In the genomic region with DNA sequence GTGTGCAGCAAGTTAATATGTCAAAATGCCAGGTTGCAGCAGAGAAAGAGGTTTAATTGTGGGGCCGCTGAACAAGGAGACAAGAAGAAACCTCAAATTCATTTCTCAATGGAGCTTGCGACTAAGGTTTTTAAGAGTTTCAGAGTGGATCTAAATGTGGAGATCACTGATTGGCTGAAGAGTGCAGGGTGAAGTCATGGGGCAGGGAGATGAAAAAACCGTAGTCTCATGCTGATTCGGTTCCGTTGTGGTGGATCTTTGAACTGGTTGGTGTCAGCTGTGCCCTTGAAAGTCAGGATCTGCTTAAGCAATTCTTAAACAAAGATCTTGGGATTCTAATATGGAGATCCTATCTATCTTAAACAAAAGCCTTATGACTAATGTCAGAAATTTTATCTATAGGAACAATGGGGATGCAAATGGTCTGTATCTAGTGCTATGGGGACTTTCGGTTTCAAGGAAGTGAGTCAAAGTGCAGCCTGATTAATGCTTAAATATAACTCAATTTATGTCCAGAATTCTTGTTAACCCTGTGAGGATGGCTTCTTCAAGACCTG, we compare ENCODE assay signal across 23 cellular contexts.
DNase-seq lines count a peak whose midpoint lies in the region; ATAC-seq, FAIRE-seq and TF ChIP-seq lines count a peak whose summit lies in the region.
"Had no signal": no experiment of that assay in that cellular context is flagged by ENCODE, and none has a peak within 500 bp of the region (broad histone marks: within the 10 kb centered on the region; RNA-seq: fewer than 3 reads in every experiment).

No MANE protein-coding gene starts in this region.

- H2AFZ ChIP-seq in GM23248 (no peak overlapping the region), H1 (ENCODE audit: low read length) (no peak overlapping the region)
- H2AFZ ChIP-seq: GM23338 had no signal

- H3K56ac ChIP-seq in H1 (replicated peaks; ENCODE audit: insufficient read length, low read depth, low read length), result no peak overlapping the region

- intact Hi-C loops in aorta (cut with DNase I), result no loop called here

- TF ChIP-seq POLR2A in H1 (IDR thresholded peaks at IDR 0.05; ENCODE audit: control extremely low read depth in 1 of 2, low read depth in 2 of 2, low read length in 2 of 2), result no peak

- H3K27ac ChIP-seq in GM23248, result no peak overlapping the region
- no peak overlapping the region for H3K27ac ChIP-seq in RWPE2 (ENCODE audit: poor library complexity, severe bottlenecking)
- H3K27ac ChIP-seq in H1 (ENCODE audit: low read depth, low read length), result no peak overlapping the region
- no peak overlapping the region for H3K27ac ChIP-seq in aorta (ENCODE audit: low read depth in 1 of 2, low read length in 2 of 2)
- no peak overlapping the region for H3K27ac ChIP-seq in SJCRH30
- H3K27ac ChIP-seq: C4-2B had no signal

- 0 out of 2 replicates have a peak overlapping the region, but pooled peaks have one; percentile 37 for H2BK15ac ChIP-seq in H1 (ENCODE audit: low read length)

- ATAC-seq in RWPE2 (ENCODE audit: low read depth), result 0 out of 3 replicates have a peak, but pooled peaks have one; percentile 29
- ATAC-seq in aorta (ENCODE audit: low FRiP score), result no peak
- ATAC-seq: GM23338, HCT116, K562 had no signal

- TF ChIP-seq RAD21 in H1 (IDR thresholded peaks at IDR 0.05 in 1 of 2, conservative IDR thresholded peaks at IDR 0.05 in 1 of 2; ENCODE audit: low read depth in 2 of 2, low read length in 2 of 2), result no peak

- H4K91ac ChIP-seq in H1 (replicated peaks; ENCODE audit: insufficient read length, low read length), result no peak overlapping the region

- no peaks in the 10 kb centered on the region for H3K79me2 ChIP-seq in GM23248 (ENCODE audit: insufficient read depth)
- no peaks in the 10 kb centered on the region for H3K79me2 ChIP-seq in H1 (ENCODE audit: control insufficient read depth in 1 of 2, insufficient read depth in 2 of 2, low read length in 2 of 2)

- peak; percentile 7 for FAIRE-seq in H1 (lab: Jason Lieb, UNC)
- FAIRE-seq: D721Med, G401.6, K562 had no signal

- TF ChIP-seq EP300 in H1 (IDR thresholded peaks at IDR 0.05; ENCODE audit: borderline replicate concordance in 1 of 2, low read depth in 2 of 2, low read length in 2 of 2), result no peak

- H2BK20ac ChIP-seq in H1 (ENCODE audit: low read length), result 0 out of 2 replicates have a peak overlapping the region, but pooled peaks have one; percentile 10

- H3K27me3 ChIP-seq in GM23248 (replicated peaks; ENCODE audit: insufficient read depth), result no peaks in the 10 kb centered on the region
- H3K27me3 ChIP-seq in RWPE2 (ENCODE audit: insufficient read depth, poor library complexity, severe bottlenecking), result no peaks in the 10 kb centered on the region
- H3K27me3 ChIP-seq in H1 (replicated peaks in 1 of 4; ENCODE audit: control insufficient read depth in 3 of 4, extremely low read depth in 1 of 4, insufficient read depth in 3 of 4, low read length in 3 of 4), result no peaks in the 10 kb centered on the region; a peak in 1 of 7 replicates
- H3K27me3 ChIP-seq in aorta (ENCODE audit: control insufficient read depth in 1 of 2, insufficient read depth in 2 of 2, low read length in 1 of 2), result peaks cover 0 to 2% of the 10 kb centered on the region in 2 donors
- H3K27me3 ChIP-seq in SJCRH30, result no peaks in the 10 kb centered on the region

- DNase-seq in GM23248, result peak; percentile 0
- DNase-seq in RWPE2 (ENCODE audit: low spot score), result no peak
- DNase-seq in H1 (ENCODE audit: low read depth in 1 of 2, low spot score in 2 of 2), result no peak
- no peak for DNase-seq in aorta
- no peak for DNase-seq in GF-D8 (lab: John Stamatoyannopoulos, UW)
- DNase-seq in AG08396 (ENCODE audit: low spot score), result no peak
- no peak for DNase-seq in SJCRH30
- DNase-seq: ACHN, AML-193, DMS79 treated with DMSO at 0.1 percent for 48 hours, NCI-H1694 treated with DMSO at 0.1 percent for 48 hours, NCI-H2227 treated with DMSO at 0.1 percent for 48 hours, NCI-H510A treated with DMSO at 0.1 percent for 48 hours, NCI-H774, RPMI8226, SIG-M5, SW 1271 had no signal

- H3K14ac ChIP-seq in H1 (ENCODE audit: insufficient read length), result no peak overlapping the region

- no peak overlapping the region for H3K4me3 ChIP-seq in GM23248
- H3K4me3 ChIP-seq in RWPE2 (ENCODE audit: severe bottlenecking), result no peak overlapping the region
- no peak overlapping the region for H3K4me3 ChIP-seq in H1 (ENCODE audit: extremely low read depth in 1 of 4, insufficient read depth in 2 of 4, low read depth in 3 of 4, low read length in 4 of 4)
- no peak overlapping the region for H3K4me3 ChIP-seq in aorta (ENCODE audit: low read length in 2 of 2)
- no peak overlapping the region for H3K4me3 ChIP-seq in SJCRH30
- H3K4me3 ChIP-seq: GM23338, K562 had no signal

- no peak overlapping the region for H3K4me2 ChIP-seq in GM23248 (ENCODE audit: unreplicated experiment)
- no peak overlapping the region for H3K4me2 ChIP-seq in H1 (ENCODE audit: insufficient read depth in 1 of 2, low read depth in 2 of 2, low read length in 2 of 2)
- H3K4me2 ChIP-seq: GM23338 had no signal

- no peak overlapping the region for H4K5ac ChIP-seq in H1 (ENCODE audit: insufficient read length, low read depth, low read length)

- H2BK120ac ChIP-seq in H1 (replicated peaks; ENCODE audit: low read depth, low read length), result no peak overlapping the region

- H2BK5ac ChIP-seq in H1 (ENCODE audit: low read depth, low read length), result no peak overlapping the region

- H3K9me3 ChIP-seq in GM23248 (ENCODE audit: low read depth), result no peaks in the 10 kb centered on the region
- no peaks in the 10 kb centered on the region for H3K9me3 ChIP-seq in RWPE2 (ENCODE audit: severe bottlenecking)
- H3K9me3 ChIP-seq in H1 (ENCODE audit: insufficient read depth in 2 of 2, low read depth in 1 of 2, low read length in 1 of 2), result no peaks in the 10 kb centered on the region
- no peaks in the 10 kb centered on the region for H3K9me3 ChIP-seq in aorta (ENCODE audit: control insufficient read depth, low read length)
- H3K9me3 ChIP-seq in SJCRH30 (replicated peaks), result no peaks in the 10 kb centered on the region; the same call in 1 of the 2 replicates

- TF ChIP-seq CTCF in RWPE2 (IDR thresholded peaks at IDR 0.05; ENCODE audit: poor library complexity, severe bottlenecking) (no peak), H1 (IDR thresholded peaks at IDR 0.05; ENCODE audit: control extremely low read depth in 1 of 3, insufficient read depth in 1 of 3, low read depth in 1 of 3, low read length in 3 of 3) (no peak)

- no peaks in the 10 kb centered on the region for H3K36me3 ChIP-seq in GM23248 (ENCODE audit: low read depth)
- H3K36me3 ChIP-seq in RWPE2 (ENCODE audit: low read depth), result no peaks in the 10 kb centered on the region
- no peaks in the 10 kb centered on the region for H3K36me3 ChIP-seq in H1 (ENCODE audit: control insufficient read depth in 2 of 4, insufficient read depth in 4 of 4, low read length in 3 of 4)
- H3K36me3 ChIP-seq in aorta (ENCODE audit: control insufficient read depth in 1 of 2, insufficient read depth in 2 of 2, low read length in 1 of 2), result no peaks in the 10 kb centered on the region
- H3K36me3 ChIP-seq in SJCRH30, result no peaks in the 10 kb centered on the region

- no peaks in the 10 kb centered on the region for H3K4me1 ChIP-seq in GM23248 (ENCODE audit: insufficient read depth)
- no peaks in the 10 kb centered on the region for H3K4me1 ChIP-seq in RWPE2 (ENCODE audit: insufficient read depth, poor library complexity, severe bottlenecking)
- H3K4me1 ChIP-seq in H1 (replicated peaks in 1 of 4; ENCODE audit: control insufficient read depth in 3 of 4, insufficient read depth in 4 of 4, low read length in 3 of 4), result peaks cover 0 to 6% (median 4%) of the 10 kb centered on the region in 4 experiments; a peak in 2 of 7 replicates
- H3K4me1 ChIP-seq in aorta (ENCODE audit: control insufficient read depth in 1 of 2, insufficient read depth in 2 of 2, low read length in 2 of 2), result no peaks in the 10 kb centered on the region
- no peaks in the 10 kb centered on the region for H3K4me1 ChIP-seq in SJCRH30

- H2BK12ac ChIP-seq in H1 (ENCODE audit: low read depth, low read length), result no peak overlapping the region

- H3K23me2 ChIP-seq in H1 (ENCODE audit: low read depth, low read length), result 0 out of 2 replicates have a peak, but pooled peaks cover 2% of the 10 kb centered on the region

- H3K4ac ChIP-seq in H1 (replicated peaks; ENCODE audit: insufficient read length, low read depth, low read length), result no peak overlapping the region

- CTCF ChIA-PET in H1 (lab: Charles Lee; ENCODE audit: partially characterized antibody), result interaction anchor here (0.9 kb wide), 1 partner anchor 11 kb away, joined by 4 read pairs; no protein-coding TSS in a partner anchor

- H3K9ac ChIP-seq in GM23248 (no peak overlapping the region), H1 (replicated peaks in 1 of 4; ENCODE audit: extremely low read depth in 1 of 4, low read depth in 3 of 4, low read length in 3 of 4) (no peak overlapping the region)

- H3K18ac ChIP-seq in H1 (ENCODE audit: extremely low read depth, low read length), result no peak overlapping the region

- in situ Hi-C loops in GM23248 (cut with MboI), result no loop called here

- no peaks in the 10 kb centered on the region for H3K9me2 ChIP-seq in GM23248 (ENCODE audit: insufficient read depth)

- H4K20me1 ChIP-seq in GM23248 (ENCODE audit: insufficient read depth) (no peaks in the 10 kb centered on the region; the same call in 1 of the 2 replicates), H1 (replicated peaks in 1 of 2; ENCODE audit: control insufficient read depth in 1 of 2, insufficient read depth in 2 of 2, low read length in 2 of 2) (no peaks in the 10 kb centered on the region)

- no peak overlapping the region for H3K23ac ChIP-seq in H1 (ENCODE audit: insufficient read length)

- no peak overlapping the region for H4K8ac ChIP-seq in H1 (ENCODE audit: extremely low read depth, insufficient read depth, low read length)

- no peaks in the 10 kb centered on the region for H3F3A ChIP-seq in GM23248 (ENCODE audit: insufficient read depth)

- POLR2A ChIA-PET in H1 (lab: Charles Lee; ENCODE audit: partially characterized antibody), result no interaction called here

- H2AK5ac ChIP-seq in H1 (ENCODE audit: low read depth, low read length), result no peak overlapping the region

- WGBS in GM23248 (ENCODE audit: low coverage in 1 of 2, low lambda C conversion rate in 2 of 2, missing lambda C conversion rate in 2 of 2), 2 experiments, result 24% methylated on average over 6 of the region's 6 CpGs
- 90% methylated on average over 6 of the region's 6 CpGs; no CpG with 5 or more reads in 1 of the 2 experiments for whole genome bisulfite sequencing in H1 (ENCODE audit: extremely low coverage in 1 of 2, insufficient coverage in 1 of 2, insufficient read length in 1 of 2, insufficient replicate concordance in 2 of 2, low coverage in 1 of 2, low lambda C conversion rate in 2 of 2, missing lambda C conversion rate in 1 of 2), 2 experiments
- WGBS in aorta, 2 donors, result 83 to 85% methylated on average over 6 of the region's 6 CpGs

- no peaks in the 10 kb centered on the region for H3K79me1 ChIP-seq in H1 (ENCODE audit: low read depth, low read length)

TF ChIP-seq in H1, 55 proteins besides CTCF, POLR2A, EP300 and RAD21 (continues in another document):
- TF ChIP-seq CREB1 (IDR thresholded peaks at IDR 0.05) (no peak), TAF1 (IDR thresholded peaks at IDR 0.05; ENCODE audit: low read depth, low read length) (no peak), YY1 (IDR thresholded peaks at IDR 0.05; ENCODE audit: low read depth, low read length) (no peak), JUND (IDR thresholded peaks at IDR 0.05; ENCODE audit: low read length) (no peak), CEBPB (IDR thresholded peaks at IDR 0.05; ENCODE audit: low read depth, low read length) (no peak), CHD2 (IDR thresholded peaks at IDR 0.05; ENCODE audit: low read length) (no peak)
